In the genomic region with DNA sequence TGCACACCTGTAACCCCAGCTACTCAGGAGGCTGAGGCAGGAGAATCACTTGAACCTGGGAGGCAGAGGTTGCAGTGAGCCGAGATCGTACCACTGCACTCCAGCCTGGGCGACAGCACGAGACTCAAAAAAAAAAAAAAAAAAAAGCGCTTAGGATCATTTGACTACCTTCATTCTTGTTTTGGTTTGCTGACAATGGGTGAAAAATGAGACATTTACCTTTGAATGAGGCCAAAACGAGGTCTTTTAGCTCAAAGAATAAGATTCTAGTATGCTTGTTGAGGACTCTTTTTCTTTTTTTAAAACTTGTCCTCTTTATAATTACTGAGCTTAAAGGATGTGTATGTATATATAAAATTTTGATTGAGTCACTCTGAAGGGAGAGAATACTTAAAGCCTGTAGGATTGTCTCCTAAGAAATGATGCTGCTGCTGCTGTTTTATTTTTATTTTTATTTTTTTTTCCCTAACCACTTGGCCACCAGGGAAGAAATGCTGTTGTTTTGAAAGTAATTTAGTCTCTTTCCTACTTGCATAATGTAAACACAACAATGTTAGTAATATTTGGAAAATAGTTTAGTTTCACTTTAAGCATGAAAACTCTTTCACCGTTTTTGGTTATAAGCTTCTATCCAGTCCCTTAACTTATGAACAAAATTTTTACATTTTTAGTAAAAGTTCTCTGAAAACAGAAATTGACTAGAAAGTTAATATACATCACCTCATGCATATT, we compare ENCODE assay signal across 10 cellular contexts. TPM values are rescaled to one million over a fixed set of nuclear protein-coding genes. Genes with fewer than 3 reads are reported as not detected.
DNase-seq lines count a peak whose midpoint lies in the region; ATAC-seq and TF ChIP-seq lines count a peak whose summit lies in the region.
"Had no signal": no experiment of that assay in that cellular context is flagged by ENCODE, and none has a peak within 500 bp of the region (broad histone marks: within the 10 kb centered on the region; RNA-seq: fewer than 3 reads in every experiment).

No MANE protein-coding gene starts in this region.

- no peaks in the 10 kb centered on the region for H3F3A ChIP-seq in PC-3 (ENCODE audit: low read length, unreplicated experiment)

- no peak for DNase-seq in activated CD8-positive, alpha-beta memory T cell treated with anti-CD3 and anti-CD28 coated beads, Interleukin-2, amount 10 ng/mL, durations not matched to agents 7 days and 5 days
- no peak for DNase-seq in activated CD8-positive, alpha-beta memory T cell treated with anti-CD3 and anti-CD28 coated beads, Interleukin-2, amount 50 U/mL, for 4 hours
- DNase-seq in PC-3: no peak
- DNase-seq in NK-92 (lab: John Stamatoyannopoulos, UW; ENCODE audit: unreplicated experiment): no peak
- no peak for DNase-seq in posterior vena cava (ENCODE audit: low spot score)
- DNase-seq: stimulated activated CD4-positive, alpha-beta T cell treated with anti-CD3 and anti-CD28 coated beads, Interleukin-2, amount 100 ng/mL, for 24 hours had no signal

- BruUV-seq in PC-3 (replicated peaks; lab: Mats Ljungman, UMichigan): no TSS peak

- H3K27me3 ChIP-seq in PC-3 (ENCODE audit: low read length): no peaks in the 10 kb centered on the region
- H3K27me3 ChIP-seq in skeletal muscle satellite cell (ENCODE audit: control insufficient read depth, insufficient read depth, low read length): no peaks in the 10 kb centered on the region

- peaks cover 81% of the 10 kb centered on the region for H3K79me2 ChIP-seq in PC-3 (ENCODE audit: low read length)

- H3K27me3 Mint-ChIP-seq in activated CD8-positive, alpha-beta memory T cell treated with anti-CD3 and anti-CD28 coated beads, Interleukin-2, amount 10 ng/mL, durations not matched to agents 7 days and 5 days: no peaks in the 10 kb centered on the region

- CTCF ChIA-PET in activated CD8-positive, alpha-beta memory T cell treated with anti-CD3 and anti-CD28 coated beads, Interleukin-2, amount 10 ng/mL, durations not matched to agents 7 days and 5 days (lab: Charles Lee): interaction anchor here (0.7 to 2.2 kb wide), 5 partner anchors 8 to 329 kb away, joined by 3 to 10 read pairs (median 4); a partner anchor contains a TSS
- CTCF ChIA-PET in PC-3 (lab: Charles Lee): interaction anchor here (1.5 kb wide), 1 partner anchor 24 kb away, joined by 3 read pairs; no protein-coding TSS in a partner anchor

- peak overlapping the region; percentile 65 for H3K27ac Mint-ChIP-seq in activated CD8-positive, alpha-beta memory T cell treated with anti-CD3 and anti-CD28 coated beads, Interleukin-2, amount 10 ng/mL, durations not matched to agents 7 days and 5 days

- H3K36me3 ChIP-seq in PC-3 (ENCODE audit: low read depth, low read length) (peaks cover 13% of the 10 kb centered on the region), skeletal muscle satellite cell (ENCODE audit: insufficient read depth, low read length) (peaks cover 18% of the 10 kb centered on the region)

- H3K36me3 Mint-ChIP-seq in activated CD8-positive, alpha-beta memory T cell treated with anti-CD3 and anti-CD28 coated beads, Interleukin-2, amount 10 ng/mL, durations not matched to agents 7 days and 5 days: peaks cover 35% of the 10 kb centered on the region

- POLR2A ChIA-PET in PC-3 (lab: Charles Lee; ENCODE audit: unreplicated experiment): interaction anchor here (0.6 to 0.7 kb wide), 2 partner anchors 443 to 630 kb away, joined by 4 to 20 read pairs; no protein-coding TSS in a partner anchor

- no peak for TF ChIP-seq CTCF in PC-3 (conservative IDR thresholded peaks at IDR 0.05; ENCODE audit: low read depth, low read length)

- H4K20me1 ChIP-seq in PC-3 (ENCODE audit: low read length): no peaks in the 10 kb centered on the region

- H3K4me3 ChIP-seq in PC-3 (ENCODE audit: low read length) (no peak overlapping the region), skeletal muscle satellite cell (ENCODE audit: low read length) (peak overlapping the region; percentile 36)

- no peaks in the 10 kb centered on the region for H3K9me3 Mint-ChIP-seq in activated CD8-positive, alpha-beta memory T cell treated with anti-CD3 and anti-CD28 coated beads, Interleukin-2, amount 10 ng/mL, durations not matched to agents 7 days and 5 days (ENCODE audit: low read depth)

- peak; percentile 25 for ATAC-seq in activated CD8-positive, alpha-beta memory T cell treated with anti-CD3 and anti-CD28 coated beads, Interleukin-2, amount 10 ng/mL, durations not matched to agents 7 days and 5 days
- ATAC-seq in HG02623 (IDR thresholded peaks at IDR 0.05; ENCODE audit: unreplicated experiment) (peak; percentile 28), PC-3 (no peak), GM18907 (IDR thresholded peaks at IDR 0.05; ENCODE audit: unreplicated experiment) (no peak)
- ATAC-seq: Panc1 had no signal

- H3K4me3 Mint-ChIP-seq in activated CD8-positive, alpha-beta memory T cell treated with anti-CD3 and anti-CD28 coated beads, Interleukin-2, amount 10 ng/mL, durations not matched to agents 7 days and 5 days: peak overlapping the region; percentile 49

- H3K4me1 ChIP-seq in PC-3 (ENCODE audit: insufficient read depth, low read length): peaks cover 15% of the 10 kb centered on the region
- peaks cover 12% of the 10 kb centered on the region for H3K4me1 ChIP-seq in skeletal muscle satellite cell (ENCODE audit: control insufficient read depth, insufficient read depth, low read length)

- peaks cover 50% of the 10 kb centered on the region for H3K4me1 Mint-ChIP-seq in activated CD8-positive, alpha-beta memory T cell treated with anti-CD3 and anti-CD28 coated beads, Interleukin-2, amount 10 ng/mL, durations not matched to agents 7 days and 5 days

- intact Hi-C loops in PC-3 (cut with micrococcal nuclease): no loop called here
- intact Hi-C loops in posterior vena cava (cut with DNase I): no loop called here

- no peak overlapping the region for H3K27ac ChIP-seq in PC-3 (ENCODE audit: low read length)

- H3K9ac ChIP-seq in PC-3 (ENCODE audit: low read length): no peak overlapping the region
- no peak overlapping the region for H3K9ac ChIP-seq in skeletal muscle satellite cell (ENCODE audit: low read depth, low read length)

- H3K9me2 ChIP-seq in PC-3 (replicated peaks; ENCODE audit: low read length): no peaks in the 10 kb centered on the region

- H3K4me2 ChIP-seq in PC-3 (ENCODE audit: low read length): peak overlapping the region; percentile 30; the same call in 1 of the 2 replicates
- peak overlapping the region; percentile 62 for H3K4me2 ChIP-seq in skeletal muscle satellite cell (ENCODE audit: low read length)

- no peak overlapping the region for H2AFZ ChIP-seq in PC-3 (ENCODE audit: low read length)

- no peaks in the 10 kb centered on the region for H3K9me3 ChIP-seq in PC-3 (ENCODE audit: low read length)
- H3K9me3 ChIP-seq in skeletal muscle satellite cell (replicated peaks; ENCODE audit: low read length): no peaks in the 10 kb centered on the region

RNA-seq across cellular contexts. Expression of a gene that starts 7.9 kb away (rescaled TPM):
- total RNA-seq in activated CD8-positive, alpha-beta memory T cell treated with anti-CD3 and anti-CD28 coated beads, Interleukin-2, amount 10 ng/mL, durations not matched to agents 7 days and 5 days: 10 to 100 TPM; 27.5 to 32.3 TPM
- 15.7 and 19.6 TPM in 2 replicates for total RNA-seq in PC-3 (2014; rRNA removed)
- total RNA-seq in skeletal muscle satellite cell (2012; rRNA removed): 16.8 and 21.8 TPM in 2 replicates
- 10 to 100 TPM; 29.3 to 29.4 TPM for total RNA-seq in posterior vena cava

Comparison
In these comparisons a context has a peak if more than half of its experiments do, and no peak if none do; other contexts are left out.
1. ATAC-seq: peak in activated CD8-positive, alpha-beta memory T cell treated with anti-CD3 and anti-CD28 coated beads, Interleukin-2, amount 10 ng/mL, durations not matched to agents 7 days and 5 days (single experiment) and HG02623 (single experiment); none in PC-3 (single experiment) and GM18907 (single experiment).